1 cellular context compared by ENCODE assay signal in genomic region chr2:152650768-152651371, GRCh38.
TF ChIP-seq lines count a peak whose summit lies in the region.

No MANE protein-coding gene starts in this region.

TF ChIP-seq in GM23338, 12 proteins besides CTCF, POLR2A, EP300 and RAD21 (continued from another document):
- TF ChIP-seq ZNF462 (CRISPR knock-in tag; IDR thresholded peaks at IDR 0.05), result no peak
- no peak for TF ChIP-seq NANOG (IDR thresholded peaks at IDR 0.05; ENCODE audit: borderline replicate concordance)
- TF ChIP-seq POLR2AphosphoS5 (IDR thresholded peaks at IDR 0.05; ENCODE audit: low read depth), result no peak
- TF ChIP-seq ZNF114 (CRISPR knock-in tag; IDR thresholded peaks at IDR 0.05), result no peak
- TF ChIP-seq ZNF331 (CRISPR knock-in tag; IDR thresholded peaks at IDR 0.05; ENCODE audit: low read depth), result no peak
- TF ChIP-seq REST (IDR thresholded peaks at IDR 0.05; ENCODE audit: unreplicated experiment), result no peak
TF ChIP-seq in GM23338: peak in this region for 0.
